In genomic region chr7:135980665-135981180, GRCh38 we compare ENCODE assay signal across 8 cellular contexts. TPM values are rescaled to one million over a fixed set of nuclear protein-coding genes. Genes with fewer than 3 reads are reported as not detected.
DNase-seq lines count a peak whose midpoint lies in the region; ATAC-seq lines count a peak whose summit lies in the region.

No MANE protein-coding gene starts in this region.

- H3K27ac Mint-ChIP-seq in immature natural killer cell, result peak overlapping the region; percentile 87 to 96 (median 94)

- intact Hi-C loops in Right ventricle myocardium inferior (cut with DNase I), result no loop called here

- H3K36me3 Mint-ChIP-seq in immature natural killer cell, result no peaks in the 10 kb centered on the region

- peak; percentile 74 for ATAC-seq in GM21717 (IDR thresholded peaks at IDR 0.05; ENCODE audit: unreplicated experiment)
- no peak for ATAC-seq in Right ventricle myocardium inferior

- H3K4me1 Mint-ChIP-seq in immature natural killer cell, result peaks cover 72 to 81% of the 10 kb centered on the region in 2 donors

- peak overlapping the region; percentile 83 to 90 (median 89) for H3K4me3 Mint-ChIP-seq in immature natural killer cell

- peaks cover 6 to 19% (median 7%) of the 10 kb centered on the region in 3 donors for H3K27me3 Mint-ChIP-seq in immature natural killer cell (ENCODE audit: low read depth in 3 of 3)

- peak; percentile 50 for DNase-seq in EL
- DNase-seq in M059J (ENCODE audit: low read depth), result peak; percentile 94
- peak; percentile 19 for DNase-seq in activated T-cell treated with anti-CD3 and anti-CD28 coated beads for 4 hours
- peak; percentile 85 to 88 (median 85) for DNase-seq in immature natural killer cell
- DNase-seq in stimulated activated CD8-positive, alpha-beta memory T cell treated with anti-CD3 and anti-CD28 coated beads, Interleukin-7, amount 100 ng/mL, for 24 hours (ENCODE audit: low read depth), result peak; percentile 15
- no peak for DNase-seq in ureter (ENCODE audit: low spot score)
- DNase-seq in Right ventricle myocardium inferior (ENCODE audit: missing footprints), result no peak

- no peaks in the 10 kb centered on the region for H3K9me3 Mint-ChIP-seq in immature natural killer cell

RNA-seq across cellular contexts. Expression of gene MTPN, which starts 3.6 kb away (rescaled TPM):
- total RNA-seq in M059J (2014; rRNA removed; shearing (Covaris generic)), result 154 and 217 TPM in 2 replicates
- 100 to 1,000 TPM; 153 to 200 (median 197) TPM for polyA plus RNA-seq in immature natural killer cell
- 93.8 TPM for total RNA-seq in ureter
- total RNA-seq in Right ventricle myocardium inferior, result 72.9 TPM

Comparison
In these comparisons a context has a peak if more than half of its experiments do, and no peak if none do; other contexts are left out.
1. DNase-seq: peak in EL (single experiment), M059J (single experiment), activated T-cell treated with anti-CD3 and anti-CD28 coated beads for 4 hours (single experiment), immature natural killer cell (3 of 3) and stimulated activated CD8-positive, alpha-beta memory T cell treated with anti-CD3 and anti-CD28 coated beads, Interleukin-7, amount 100 ng/mL, for 24 hours (single experiment); none in ureter (single experiment) and Right ventricle myocardium inferior (single experiment).